1 cellular context compared by ENCODE assay signal in the genomic region with DNA sequence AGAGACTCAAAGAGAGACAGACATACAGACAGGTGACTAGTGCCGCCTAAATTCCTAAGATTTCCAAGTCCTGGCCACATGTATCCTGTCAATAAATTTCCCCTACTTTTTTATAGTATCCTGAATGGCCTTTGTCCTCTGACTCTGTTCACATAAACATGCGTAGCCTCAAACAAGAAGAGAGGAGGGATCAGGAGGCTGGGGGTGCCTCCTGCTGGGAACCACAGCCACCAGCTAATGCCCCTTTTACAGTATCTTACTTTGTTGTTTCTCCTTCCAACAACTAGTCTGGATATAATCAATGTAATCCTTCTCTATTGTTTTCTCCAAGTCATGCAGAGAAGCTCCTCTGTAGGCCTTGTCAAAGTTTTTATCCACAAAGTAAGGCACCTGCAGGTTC.
TF ChIP-seq lines count a peak whose summit lies in the region.

No MANE protein-coding gene starts in this region.

TF ChIP-seq in HepG2, 621 proteins besides CTCF, POLR2A, EP300 and RAD21:
- TF ChIP-seq STAG1 (CRISPR knock-in tag; IDR thresholded peaks at IDR 0.05) (peak; percentile 21; the same call in 1 of the 2 replicates), SOX5 (CRISPR knock-in tag; IDR thresholded peaks at IDR 0.05; ENCODE audit: borderline replicate concordance) (no peak)
